ENCODE assay signal across 8 cellular contexts in the genomic region with DNA sequence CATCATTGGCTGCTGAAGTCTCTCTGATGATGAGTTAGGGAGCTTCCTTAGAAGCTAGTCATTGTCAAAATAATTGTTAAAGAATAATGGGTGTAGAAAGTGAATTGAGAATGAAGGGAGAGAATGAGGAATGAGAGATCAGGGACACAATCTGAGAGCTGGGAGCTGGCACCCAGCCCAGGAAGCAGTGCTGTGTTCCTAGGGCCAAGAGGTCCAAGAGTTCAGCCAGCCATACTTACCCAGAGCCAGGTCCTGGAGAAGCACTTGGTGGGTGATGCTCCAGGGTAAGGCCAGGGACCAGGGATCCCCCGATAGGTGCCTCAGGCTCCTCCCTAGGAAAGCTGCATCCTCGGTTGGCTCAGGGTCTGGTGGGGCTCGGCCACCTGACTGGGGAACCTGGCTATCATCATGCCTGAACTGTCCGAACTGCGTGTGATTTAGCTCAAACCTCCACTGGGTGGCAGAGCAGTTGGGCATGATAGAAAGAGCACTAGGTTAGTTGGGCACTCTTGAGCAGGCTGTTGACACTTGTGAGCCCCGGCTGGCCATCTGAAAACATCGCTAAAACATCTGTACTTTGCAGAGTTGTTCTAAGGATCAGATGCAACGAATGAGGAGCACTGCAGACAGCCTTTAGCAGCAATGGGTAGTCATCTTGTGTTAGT.
DNase-seq lines count a peak whose midpoint lies in the region; ATAC-seq and TF ChIP-seq lines count a peak whose summit lies in the region.

No MANE protein-coding gene starts in this region.

- in situ Hi-C loops in GM13977 (cut with MboI; ENCODE audit: low pct_unique_long_range_greater_than_20kb, low sequenced_read_pairs, unreplicated experiment), result no loop called here

- intact Hi-C loops in head of caudate nucleus (cut with DNase I), result loop anchor here (10.0 kb wide), 1 partner anchor 278 kb away; no protein-coding TSS in a partner anchor

- peak; percentile 49 for DNase-seq in NK-92 treated with Interleukin-12 subunit alpha and Interleukin-12 subunit beta, amount 100 ng/mL, for 24 hours (lab: John Stamatoyannopoulos, UW)
- no peak for DNase-seq in NK-92 (lab: John Stamatoyannopoulos, UW; ENCODE audit: unreplicated experiment)
- peak; percentile 10 for DNase-seq in OCI-M1 (lab: John Stamatoyannopoulos, UW)
- DNase-seq in head of caudate nucleus, result peak in 41 of 42 donors; percentile 31 to 87 (median 72)
- DNase-seq in substantia nigra (lab: John Stamatoyannopoulos, UW), result peak in 44 of 49 donors; percentile 9 to 77 (median 48)
- DNase-seq in GM13977 (ENCODE audit: low spot score), result no peak
- no peak for DNase-seq in activated CD8-positive, alpha-beta memory T cell treated with anti-CD3 and anti-CD28 coated beads, Interleukin-2, amount 50 U/mL, for 48 hours

- no peak for TF ChIP-seq CTCF in GM13977 (IDR thresholded peaks at IDR 0.05; ENCODE audit: extremely low read depth, insufficient read depth, missing control alignments)

- H3K27ac ChIP-seq in substantia nigra (ENCODE audit: low read depth, low read length, poor library complexity, severe bottlenecking), result no peak overlapping the region

- ATAC-seq in GM18505 (IDR thresholded peaks at IDR 0.05; ENCODE audit: unreplicated experiment), result no peak

- no peak for TF ChIP-seq POLR2A in GM18505 (IDR thresholded peaks at IDR 0.05; ENCODE audit: borderline replicate concordance, extremely low read depth, insufficient read depth, insufficient read length)

Comparison
In these comparisons a context has a peak if more than half of its experiments do, and no peak if none do; other contexts are left out.
1. DNase-seq: peak in NK-92 treated with Interleukin-12 subunit alpha and Interleukin-12 subunit beta, amount 100 ng/mL, for 24 hours (single experiment), OCI-M1 (single experiment), head of caudate nucleus (41 of 42) and substantia nigra (44 of 49); none in NK-92 (single experiment), GM13977 (single experiment) and activated CD8-positive, alpha-beta memory T cell treated with anti-CD3 and anti-CD28 coated beads, Interleukin-2, amount 50 U/mL, for 48 hours (single experiment).